In genomic region chr2:143452817-143453462, GRCh38 we compare ENCODE assay signal across 10 cellular contexts.
DNase-seq lines count a peak whose midpoint lies in the region; ATAC-seq and TF ChIP-seq lines count a peak whose summit lies in the region.
"Had no signal": no experiment of that assay in that cellular context is flagged by ENCODE, and none has a peak within 500 bp of the region (broad histone marks: within the 10 kb centered on the region; RNA-seq: fewer than 3 reads in every experiment).

No MANE protein-coding gene starts in this region.

- TF ChIP-seq EP300 in tibial nerve (IDR thresholded peaks at IDR 0.05): no peak

- ATAC-seq in GM18870 (IDR thresholded peaks at IDR 0.05; ENCODE audit: unreplicated experiment) (peak; percentile 64), GM21786 (IDR thresholded peaks at IDR 0.05; ENCODE audit: unreplicated experiment) (peak; percentile 69)
- peak; percentile 99 for ATAC-seq in effector memory CD8-positive, alpha-beta T cell (replicated peaks)

- no peak for TF ChIP-seq CTCF in chondrocyte (IDR thresholded peaks at IDR 0.05)
- TF ChIP-seq CTCF in tibial nerve (IDR thresholded peaks at IDR 0.05): no peak
- no peak for TF ChIP-seq CTCF in GM13976 (IDR thresholded peaks at IDR 0.05; ENCODE audit: borderline replicate concordance, control extremely low read depth, extremely low read depth, insufficient read depth, missing control alignments)

- peaks cover 34 to 49% of the 10 kb centered on the region in 2 donors for H3K4me1 Mint-ChIP-seq in effector memory CD8-positive, alpha-beta T cell (ENCODE audit: low read depth in 2 of 2)
- peaks cover 5% of the 10 kb centered on the region for H3K4me1 Mint-ChIP-seq in chondrocyte (ENCODE audit: low read depth)

- peaks cover 17% of the 10 kb centered on the region for H3K36me3 Mint-ChIP-seq in effector memory CD8-positive, alpha-beta T cell (ENCODE audit: insufficient read depth)
- no peaks in the 10 kb centered on the region for H3K36me3 Mint-ChIP-seq in chondrocyte (ENCODE audit: low read depth)
- H3K36me3 Mint-ChIP-seq: neural progenitor cell had no signal

- no peak overlapping the region for H3K4me3 ChIP-seq in SJCRH30
- no peak overlapping the region for H3K4me3 ChIP-seq in tibial nerve
- H3K4me3 ChIP-seq: neural progenitor cell had no signal

- peak overlapping the region; percentile 61 to 62 for H3K4me3 Mint-ChIP-seq in effector memory CD8-positive, alpha-beta T cell
- no peak overlapping the region for H3K4me3 Mint-ChIP-seq in chondrocyte (ENCODE audit: unreplicated experiment)
- H3K4me3 Mint-ChIP-seq: neural progenitor cell had no signal

- H3K27me3 Mint-ChIP-seq in effector memory CD8-positive, alpha-beta T cell: no peaks in the 10 kb centered on the region
- H3K27me3 Mint-ChIP-seq in chondrocyte (ENCODE audit: low read depth): no peaks in the 10 kb centered on the region

- H3K9me3 Mint-ChIP-seq in effector memory CD8-positive, alpha-beta T cell: peaks cover 0 to 2% of the 10 kb centered on the region in 2 donors
- H3K9me3 Mint-ChIP-seq in chondrocyte (ENCODE audit: low read depth): peaks cover 4% of the 10 kb centered on the region
- H3K9me3 Mint-ChIP-seq: neural progenitor cell had no signal

- in situ Hi-C loops in GM13976 (cut with MboI; ENCODE audit: low sequenced_read_pairs, unreplicated experiment): no loop called here

- H3K4me1 ChIP-seq in SJCRH30 (no peaks in the 10 kb centered on the region), tibial nerve (peaks cover 0 to 39% (median 0%) of the 10 kb centered on the region in 4 donors)

- 0 out of 2 replicates have a peak, but pooled peaks cover 8% of the 10 kb centered on the region for H3K9me3 ChIP-seq in SJCRH30 (replicated peaks)
- H3K9me3 ChIP-seq in tibial nerve: peaks cover 0 to 7% (median 0%) of the 10 kb centered on the region in 4 donors

- peak overlapping the region in 1 of 2 donors; percentile 70 for H3K27ac Mint-ChIP-seq in effector memory CD8-positive, alpha-beta T cell
- H3K27ac Mint-ChIP-seq in chondrocyte (ENCODE audit: unreplicated experiment): no peak overlapping the region
- H3K27ac Mint-ChIP-seq: neural progenitor cell had no signal

- DNase-seq in T follicular helper cell (ENCODE audit: low read depth): peak; percentile 4
- peak; percentile 48 to 53 (median 51) for DNase-seq in effector memory CD8-positive, alpha-beta T cell
- no peak for DNase-seq in chondrocyte (ENCODE audit: low spot score)
- no peak for DNase-seq in SJCRH30
- no peak for DNase-seq in tibial nerve (ENCODE audit: low spot score in 2 of 2)
- DNase-seq in GM13976 (ENCODE audit: low spot score): no peak
- DNase-seq: NCI-H748 treated with DMSO at 0.1 percent for 48 hours had no signal

- WGBS in tibial nerve, 2 donors: 70 to 80% methylated on average over 3 of the region's 3 CpGs

- H3K27ac ChIP-seq in SJCRH30 (no peak overlapping the region), tibial nerve (peak overlapping the region in 2 of 4 donors; percentile 32 to 60)
- H3K27ac ChIP-seq: neural progenitor cell had no signal

- TF ChIP-seq POLR2A in tibial nerve (IDR thresholded peaks at IDR 0.05): no peak

- no peaks in the 10 kb centered on the region for H3K27me3 ChIP-seq in SJCRH30
- H3K27me3 ChIP-seq in tibial nerve: no peaks in the 10 kb centered on the region
- H3K27me3 ChIP-seq: neural progenitor cell had no signal

- H3K36me3 ChIP-seq in SJCRH30: no peaks in the 10 kb centered on the region
- no peaks in the 10 kb centered on the region for H3K36me3 ChIP-seq in tibial nerve
- H3K36me3 ChIP-seq: neural progenitor cell had no signal

Comparison
In these comparisons a context has a peak if more than half of its experiments do, and no peak if none do; other contexts are left out.
1. DNase-seq: peak in T follicular helper cell (single experiment) and effector memory CD8-positive, alpha-beta T cell (3 of 3); none in chondrocyte (single experiment), SJCRH30 (0 of 2), tibial nerve (0 of 2) and GM13976 (single experiment).
2. Peak in every context shown above with its lines, with median percentiles within 50 percentile points of each other: ATAC-seq.